Comparison of ENCODE assay signal across 15 cellular contexts in genomic region chr1:195899762-195900352, GRCh38.
DNase-seq lines count a peak whose midpoint lies in the region; ATAC-seq and TF ChIP-seq lines count a peak whose summit lies in the region.
"Had no signal": no experiment of that assay in that cellular context is flagged by ENCODE, and none has a peak within 500 bp of the region (broad histone marks: within the 10 kb centered on the region; RNA-seq: fewer than 3 reads in every experiment).

No MANE protein-coding gene starts in this region.

- ATAC-seq in right lobe of liver = no peak
- ATAC-seq: activated CD8-positive, alpha-beta T cell treated with anti-CD3 and anti-CD28 coated beads, Interleukin-2, amount 10 ng/mL, durations not matched to agents 7 days and 5 days; left colon had no signal

- WGBS in esophagus muscularis mucosa = 82% methylated on average over 1 of the region's 1 CpG
- 20% methylated on average over 1 of the region's 1 CpG for WGBS in right lobe of liver (ENCODE audit: insufficient coverage, low coverage, low lambda C conversion rate, missing lambda C conversion rate)

- no peak for TF ChIP-seq EP300 in esophagus muscularis mucosa (IDR thresholded peaks at IDR 0.05)

- intact Hi-C loops in esophagus muscularis mucosa (cut with DNase I) (no loop called here), right lobe of liver (cut with DNase I) (no loop called here)

- no peaks in the 10 kb centered on the region for H3K4me1 ChIP-seq in adipocyte (ENCODE audit: control insufficient read depth, insufficient read depth, low read length)
- peaks cover 0 to 4% (median 0%) of the 10 kb centered on the region in 4 donors for H3K4me1 ChIP-seq in esophagus muscularis mucosa
- no peaks in the 10 kb centered on the region for H3K4me1 ChIP-seq in right lobe of liver
- H3K4me1 ChIP-seq: thyroid gland had no signal

- H3K27me3 ChIP-seq in adipocyte (replicated peaks; ENCODE audit: control insufficient read depth, insufficient read depth, low read length) = no peaks in the 10 kb centered on the region
- no peaks in the 10 kb centered on the region for H3K27me3 ChIP-seq in esophagus muscularis mucosa
- no peaks in the 10 kb centered on the region for H3K27me3 ChIP-seq in right lobe of liver
- H3K27me3 ChIP-seq: thyroid gland had no signal

- no peak overlapping the region for H3K27ac ChIP-seq in esophagus muscularis mucosa (replicated peaks in 1 of 4)
- H3K27ac ChIP-seq in right lobe of liver = no peak overlapping the region
- H3K27ac ChIP-seq: thyroid gland had no signal

- no peak overlapping the region for H3K9ac ChIP-seq in adipocyte (ENCODE audit: low read length)

- DNase-seq in AG10803 (ENCODE audit: low read depth) = peak; percentile 1
- peak in 43 of 76 experiments; percentile 1 to 80 (median 34) for DNase-seq in HUDEP-2 (lab: John Stamatoyannopoulos, UW; ENCODE audit: unreplicated experiment in 76 of 76)
- peak; percentile 76 for DNase-seq in adipocyte (ENCODE audit: low read depth)
- peak; percentile 10 for DNase-seq in fibroblast of peridontal ligament (ENCODE audit: extremely low read depth)
- DNase-seq in HT-29 (ENCODE audit: low spot score) = no peak
- DNase-seq in esophagus muscularis mucosa (ENCODE audit: extremely low spot score) = no peak
- no peak for DNase-seq in effector CD4-positive, alpha-beta T cell
- no peak for DNase-seq in right lobe of liver
- DNase-seq: activated CD8-positive, alpha-beta T cell treated with anti-CD3 and anti-CD28 coated beads, Interleukin-2, amount 10 ng/mL, durations not matched to agents 7 days and 5 days; effector CD8-positive, alpha-beta T cell; KG1; left colon; NCI-H1694 treated with DMSO at 0.1 percent for 48 hours; T-helper 9 cell; thyroid gland had no signal

- no peak overlapping the region for H3K4me3 ChIP-seq in AG10803 (ENCODE audit: low read length)
- H3K4me3 ChIP-seq in adipocyte (ENCODE audit: low read length) = no peak overlapping the region
- H3K4me3 ChIP-seq in esophagus muscularis mucosa = no peak overlapping the region
- H3K4me3 ChIP-seq in right lobe of liver = no peak overlapping the region
- H3K4me3 ChIP-seq: thyroid gland had no signal

- H3K36me3 ChIP-seq in adipocyte (ENCODE audit: control insufficient read depth, insufficient read depth, low read length, severe bottlenecking) = no peaks in the 10 kb centered on the region
- H3K36me3 ChIP-seq in esophagus muscularis mucosa = no peaks in the 10 kb centered on the region
- H3K36me3 ChIP-seq in right lobe of liver = no peaks in the 10 kb centered on the region
- H3K36me3 ChIP-seq: thyroid gland had no signal

- H3K9me3 ChIP-seq in adipocyte (ENCODE audit: control insufficient read depth, low read length) (no peaks in the 10 kb centered on the region), esophagus muscularis mucosa (no peaks in the 10 kb centered on the region), right lobe of liver (no peaks in the 10 kb centered on the region)
- H3K9me3 ChIP-seq: thyroid gland had no signal

- TF ChIP-seq CTCF in AG10803 (conservative IDR thresholded peaks at IDR 0.05; ENCODE audit: low read length) (no peak), esophagus muscularis mucosa (IDR thresholded peaks at IDR 0.05) (no peak), right lobe of liver (IDR thresholded peaks at IDR 0.05) (no peak)

- TF ChIP-seq POLR2A in esophagus muscularis mucosa (IDR thresholded peaks at IDR 0.05; ENCODE audit: low read depth) (no peak), right lobe of liver (IDR thresholded peaks at IDR 0.05) (no peak)

Comparison
In these comparisons a context has a peak if more than half of its experiments do, and no peak if none do; other contexts are left out.
1. DNase-seq: peak in AG10803 (single experiment), HUDEP-2 (43 of 76), adipocyte (single experiment) and fibroblast of peridontal ligament (single experiment); none in HT-29 (single experiment), esophagus muscularis mucosa (single experiment), effector CD4-positive, alpha-beta T cell (single experiment) and right lobe of liver (0 of 3).